30 cellular contexts compared by ENCODE assay signal in genomic region chr11:83105167-83105566, GRCh38.
"Had no signal": no experiment of that assay in that cellular context is flagged by ENCODE, and none has a peak within 500 bp of the region (broad histone marks: within the 10 kb centered on the region; RNA-seq: fewer than 3 reads in every experiment).

No MANE protein-coding gene starts in this region.

- ATAC-seq: natural killer cell; psoas muscle; right cardiac atrium; sciatic nerve; stimulated activated memory B cell treated with anti-CD40 and anti-IgM and Interleukin-4, amounts not matched to agents 10 μg/mL and 1 μg/mL and 100 μg/mL, for 72 hours; stimulated activated naive CD8-positive, alpha-beta T cell treated with anti-CD3 and anti-CD28 coated beads, Interleukin-15, amount 100 ng/mL, for 72 hours; stimulated activated naive CD8-positive, alpha-beta T cell treated with anti-CD3 and anti-CD28 coated beads, Interleukin-15, Interleukin-2, amounts not matched to agents 100 U/mL and 50 U/mL, for 24 hours had no signal

- DNase-seq: natural killer cell; occipital lobe; ovary; posterior cingulate gyrus; psoas muscle; right cardiac atrium; spleen; stimulated activated CD4-positive, alpha-beta T cell treated with anti-CD3 and anti-CD28 coated beads, Interleukin-12 subunit alpha, Interleukin-12 subunit beta, amount 100 ng/mL, for 4 hours; stimulated activated CD4-positive, alpha-beta T cell treated with anti-CD3 and anti-CD28 coated beads, Interleukin-1b, Interleukin-23, amount 100 ng/mL, for 48 hours; stimulated activated CD4-positive, alpha-beta T cell treated with anti-CD3 and anti-CD28 coated beads, Interleukin-4, amount 100 ng/mL, for 1 hour; stimulated activated CD4-positive, alpha-beta T cell treated with anti-CD3 and anti-CD28 coated beads, Interleukin-4, amount 100 ng/mL, for 4 hours; stimulated activated CD8-positive, alpha-beta memory T cell treated with anti-CD3 and anti-CD28 coated beads, Interleukin-4, amount 100 ng/mL, for 48 hours; stimulated activated naive CD4-positive, alpha-beta T cell; stimulated activated naive CD8-positive, alpha-beta T cell treated with anti-CD3 and anti-CD28 coated beads, Interleukin-15, amount 100 ng/mL, for 72 hours; stimulated activated naive CD8-positive, alpha-beta T cell treated with anti-CD3 and anti-CD28 coated beads, Interleukin-15, Interleukin-2, amounts not matched to agents 100 U/mL and 50 U/mL, for 24 hours; substantia nigra; thyroid gland; trophoblast cell; upper lobe of left lung had no signal

- H3K4me2 ChIP-seq: neural progenitor cell, smooth muscle cell had no signal

- H3K36me3 ChIP-seq: neural progenitor cell, ovary, spleen, suprapubic skin, thoracic aorta, thyroid gland, tibial nerve, upper lobe of left lung, vagina had no signal

- H3K4me1 ChIP-seq: neural progenitor cell, parathyroid adenoma, psoas muscle, spleen, suprapubic skin, thyroid gland, upper lobe of left lung, vagina had no signal

- H2AFZ ChIP-seq: neural progenitor cell, parathyroid adenoma had no signal

- FAIRE-seq: urothelium cell line had no signal

- H3K27me3 ChIP-seq: neural progenitor cell, ovary, spleen, suprapubic skin, thyroid gland, tibial nerve, upper lobe of left lung, vagina had no signal

- H3K9me3 ChIP-seq: ovary, psoas muscle, spleen, suprapubic skin, thoracic aorta, thyroid gland, tibial nerve, upper lobe of left lung, vagina had no signal

- H3K4me3 ChIP-seq: neural progenitor cell, ovary, psoas muscle, skin epidermis, smooth muscle cell, spleen, suprapubic skin, thoracic aorta, thyroid gland, tibial nerve, upper lobe of left lung, vagina had no signal

- H3K27ac ChIP-seq: neural progenitor cell, ovary, parathyroid adenoma, psoas muscle, skin epidermis, spleen, suprapubic skin, thoracic aorta, thyroid gland, upper lobe of left lung, vagina had no signal

- H3K79me2 ChIP-seq: parathyroid adenoma had no signal

- H3K9ac ChIP-seq: neural progenitor cell, parathyroid adenoma had no signal
